ENCODE assay signal across 14 cellular contexts in the genomic region with DNA sequence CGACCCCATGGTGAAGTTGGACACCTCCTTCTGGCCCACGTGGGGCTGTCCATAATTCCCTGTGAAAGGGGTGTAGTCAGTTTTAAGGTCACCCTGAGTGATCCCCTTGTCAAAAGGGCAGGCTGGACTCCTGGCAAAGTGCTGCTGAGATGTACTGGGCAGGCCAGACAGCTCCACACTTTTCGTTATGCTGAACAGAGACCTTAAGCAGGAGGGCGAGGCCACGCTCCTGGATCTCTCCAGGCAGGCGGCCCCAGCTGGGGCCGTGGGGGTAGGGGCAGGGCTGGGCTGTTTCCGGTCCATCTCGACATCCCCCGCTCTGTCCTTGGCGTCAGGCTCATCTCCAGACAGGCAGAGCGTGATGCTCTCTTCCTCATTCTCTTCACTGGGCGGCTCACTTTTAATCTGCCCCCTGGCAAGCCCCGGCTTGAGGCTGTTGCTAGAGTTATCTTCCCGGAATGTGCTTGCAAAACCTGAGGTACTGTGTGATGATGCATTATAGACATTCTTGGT. TPM values are rescaled to one million over a fixed set of nuclear protein-coding genes. Genes with fewer than 3 reads are reported as not detected.
A peak's percentile ranks its signal among the peaks of the same experiment; 100 is the strongest.
DNase-seq lines count a peak whose midpoint lies in the region; ATAC-seq and TF ChIP-seq lines count a peak whose summit lies in the region.
"Had no signal": no experiment of that assay in that cellular context is flagged by ENCODE, and none has a peak within 500 bp of the region (broad histone marks: within the 10 kb centered on the region; RNA-seq: fewer than 3 reads in every experiment).

No MANE protein-coding gene starts in this region.

- no peaks in the 10 kb centered on the region for H3K9me3 Mint-ChIP-seq in activated T-helper 1 cell treated with anti-CD3 and anti-CD28 coated beads, Interleukin-12 subunit alpha, Interleukin-12 subunit beta, Interleukin-2, Interleukin-4 antibody, amounts not matched to agents 30 ng/mL and 10 ng/mL and 1 ng/mL, durations not matched to agents 14 hours and 24 hours and 36 hours
- H3K9me3 Mint-ChIP-seq: stimulated activated naive CD8-positive, alpha-beta T cell treated with anti-CD3 and anti-CD28 coated beads, Interleukin-15, amount 100 ng/mL, for 72 hours had no signal

- no peak for TF ChIP-seq EP300 in upper lobe of left lung (IDR thresholded peaks at IDR 0.05)

- no peaks in the 10 kb centered on the region for H3K4me1 ChIP-seq in right cardiac atrium (ENCODE audit: control insufficient read depth, insufficient read depth, low read length)
- peaks cover 0 to 6% of the 10 kb centered on the region in 2 donors for H3K4me1 ChIP-seq in right atrium auricular region
- H3K4me1 ChIP-seq in upper lobe of left lung: peaks cover 0 to 4% (median 0%) of the 10 kb centered on the region in 4 donors
- no peaks in the 10 kb centered on the region for H3K4me1 ChIP-seq in body of pancreas
- H3K4me1 ChIP-seq: ascending aorta had no signal

- H3K27ac Mint-ChIP-seq in activated T-helper 1 cell treated with anti-CD3 and anti-CD28 coated beads, Interleukin-12 subunit alpha, Interleukin-12 subunit beta, Interleukin-2, Interleukin-4 antibody, amounts not matched to agents 30 ng/mL and 10 ng/mL and 1 ng/mL, durations not matched to agents 14 hours and 24 hours and 36 hours: peak overlapping the region; percentile 61

- H3K36me3 ChIP-seq in right atrium auricular region (peaks cover 6% of the 10 kb centered on the region), upper lobe of left lung (peaks cover 0 to 19% (median 4%) of the 10 kb centered on the region in 4 donors), body of pancreas (replicated peaks in 1 of 2; ENCODE audit: insufficient read depth in 1 of 2, low read depth in 2 of 2) (no peaks in the 10 kb centered on the region)

- H3K9me3 ChIP-seq in right cardiac atrium (ENCODE audit: control insufficient read depth, low read length) (no peaks in the 10 kb centered on the region), right atrium auricular region (no peaks in the 10 kb centered on the region), upper lobe of left lung (no peaks in the 10 kb centered on the region), body of pancreas (no peaks in the 10 kb centered on the region)
- H3K9me3 ChIP-seq: ascending aorta had no signal

- H3K4me1 Mint-ChIP-seq in activated T-helper 1 cell treated with anti-CD3 and anti-CD28 coated beads, Interleukin-12 subunit alpha, Interleukin-12 subunit beta, Interleukin-2, Interleukin-4 antibody, amounts not matched to agents 30 ng/mL and 10 ng/mL and 1 ng/mL, durations not matched to agents 14 hours and 24 hours and 36 hours (ENCODE audit: low read depth): peaks cover 59% of the 10 kb centered on the region

- no peak overlapping the region for H3K4me3 ChIP-seq in right cardiac atrium (ENCODE audit: low read length)
- H3K4me3 ChIP-seq in right atrium auricular region: no peak overlapping the region
- no peak overlapping the region for H3K4me3 ChIP-seq in upper lobe of left lung
- no peak overlapping the region for H3K4me3 ChIP-seq in body of pancreas
- H3K4me3 ChIP-seq: ascending aorta had no signal

- no peaks in the 10 kb centered on the region for H3K27me3 ChIP-seq in right cardiac atrium (ENCODE audit: control insufficient read depth, insufficient read depth)
- H3K27me3 ChIP-seq in right atrium auricular region: no peaks in the 10 kb centered on the region
- no peaks in the 10 kb centered on the region for H3K27me3 ChIP-seq in upper lobe of left lung
- H3K27me3 ChIP-seq in body of pancreas: no peaks in the 10 kb centered on the region
- H3K27me3 ChIP-seq: ascending aorta had no signal

- 81% methylated on average over 15 of the region's 15 CpGs for WGBS in right cardiac atrium
- WGBS in upper lobe of left lung, 2 donors: 89% methylated on average over 12 to 15 of the region's 15 CpGs
- WGBS in body of pancreas, 2 donors: 82 to 88% methylated on average over 10 to 15 of the region's 15 CpGs

- H3K27ac ChIP-seq in right cardiac atrium (ENCODE audit: low read length): no peak overlapping the region
- no peak overlapping the region for H3K27ac ChIP-seq in right atrium auricular region
- H3K27ac ChIP-seq in upper lobe of left lung: no peak overlapping the region
- H3K27ac ChIP-seq in body of pancreas: no peak overlapping the region
- H3K27ac ChIP-seq: ascending aorta had no signal

- TF ChIP-seq CTCF in right atrium auricular region (IDR thresholded peaks at IDR 0.05) (no peak), upper lobe of left lung (IDR thresholded peaks at IDR 0.05) (no peak), body of pancreas (IDR thresholded peaks at IDR 0.05) (no peak)

- intact Hi-C loops in right cardiac atrium (cut with DNase I): no loop called here
- intact Hi-C loops in activated T-helper 1 cell treated with anti-CD3 and anti-CD28 coated beads, Interleukin-12 subunit alpha, Interleukin-12 subunit beta, Interleukin-2, Interleukin-4 antibody, amounts not matched to agents 30 ng/mL and 10 ng/mL and 1 ng/mL, durations not matched to agents 14 hours and 24 hours and 36 hours (cut with micrococcal nuclease): loop anchor here (5.0 kb wide), 2 partner anchors 36 to 236 kb away; no protein-coding TSS in a partner anchor
- intact Hi-C loops in body of pancreas (cut with DNase I): no loop called here

- ATAC-seq in right cardiac atrium: peak; percentile 29 to 43
- peak; percentile 48 to 88 for ATAC-seq in upper lobe of left lung (ENCODE audit: low FRiP score in 2 of 2)
- no peak for ATAC-seq in body of pancreas
- ATAC-seq in GM19463 (IDR thresholded peaks at IDR 0.05; ENCODE audit: unreplicated experiment): no peak
- ATAC-seq: Right ventricle myocardium inferior; stimulated activated naive CD8-positive, alpha-beta T cell treated with anti-CD3 and anti-CD28 coated beads, Interleukin-15, amount 100 ng/mL, for 72 hours had no signal

- no peak overlapping the region for H3K4me3 Mint-ChIP-seq in activated T-helper 1 cell treated with anti-CD3 and anti-CD28 coated beads, Interleukin-12 subunit alpha, Interleukin-12 subunit beta, Interleukin-2, Interleukin-4 antibody, amounts not matched to agents 30 ng/mL and 10 ng/mL and 1 ng/mL, durations not matched to agents 14 hours and 24 hours and 36 hours

- no peak for TF ChIP-seq POLR2A in upper lobe of left lung (IDR thresholded peaks at IDR 0.05)
- no peak for TF ChIP-seq POLR2A in body of pancreas (IDR thresholded peaks at IDR 0.05)

- DNase-seq in right cardiac atrium: no peak
- no peak for DNase-seq in right atrium auricular region (ENCODE audit: low spot score)
- DNase-seq in activated T-helper 1 cell treated with anti-CD3 and anti-CD28 coated beads, Interleukin-12 subunit alpha, Interleukin-12 subunit beta, Interleukin-2, Interleukin-4 antibody, amounts not matched to agents 30 ng/mL and 10 ng/mL and 1 ng/mL, durations not matched to agents 14 hours and 24 hours and 36 hours (ENCODE audit: low spot score): no peak
- DNase-seq in iris pigment epithelial cell (ENCODE audit: low read depth): peak; percentile 93
- peak in 1 of 2 donors; percentile 64 for DNase-seq in upper lobe of left lung
- no peak for DNase-seq in body of pancreas
- no peak for DNase-seq in cerebellar nuclear complex (lab: John Stamatoyannopoulos, UW)
- DNase-seq: activated CD4-positive, alpha-beta T cell treated with anti-CD3 and anti-CD28 coated beads for 48 hours; NCI-H1694 treated with DMSO at 0.1 percent for 48 hours; stimulated activated naive CD8-positive, alpha-beta T cell treated with anti-CD3 and anti-CD28 coated beads, Interleukin-15, amount 100 ng/mL, for 72 hours had no signal

- peaks cover 65% of the 10 kb centered on the region for H3K36me3 Mint-ChIP-seq in activated T-helper 1 cell treated with anti-CD3 and anti-CD28 coated beads, Interleukin-12 subunit alpha, Interleukin-12 subunit beta, Interleukin-2, Interleukin-4 antibody, amounts not matched to agents 30 ng/mL and 10 ng/mL and 1 ng/mL, durations not matched to agents 14 hours and 24 hours and 36 hours (ENCODE audit: low read depth)

- no peaks in the 10 kb centered on the region for H3K27me3 Mint-ChIP-seq in activated T-helper 1 cell treated with anti-CD3 and anti-CD28 coated beads, Interleukin-12 subunit alpha, Interleukin-12 subunit beta, Interleukin-2, Interleukin-4 antibody, amounts not matched to agents 30 ng/mL and 10 ng/mL and 1 ng/mL, durations not matched to agents 14 hours and 24 hours and 36 hours (ENCODE audit: insufficient read depth)
- H3K27me3 Mint-ChIP-seq: stimulated activated naive CD8-positive, alpha-beta T cell treated with anti-CD3 and anti-CD28 coated beads, Interleukin-15, amount 100 ng/mL, for 72 hours had no signal

RNA-seq across cellular contexts. Expression of gene GJA10, which starts 56.7 kb away (rescaled TPM):
- total RNA-seq in right cardiac atrium (not detected), right atrium auricular region (not detected), upper lobe of left lung (not detected), body of pancreas (not detected)
- polyA plus RNA-seq in right cardiac atrium: not detected
- total RNA-seq in activated T-helper 1 cell treated with anti-CD3 and anti-CD28 coated beads, Interleukin-12 subunit alpha, Interleukin-12 subunit beta, Interleukin-2, Interleukin-4 antibody, amounts not matched to agents 30 ng/mL and 10 ng/mL and 1 ng/mL, durations not matched to agents 14 hours and 24 hours and 36 hours: not detected in 2 replicates
- total RNA-seq: ascending aorta, HT-29, Right ventricle myocardium inferior had no signal

Comparison
In these comparisons a context has a peak if more than half of its experiments do, and no peak if none do; other contexts are left out.
1. ATAC-seq: peak in right cardiac atrium (2 of 2) and upper lobe of left lung (2 of 2); none in body of pancreas (single experiment) and GM19463 (single experiment).